In genomic region chr5:120124961-120125360, GRCh38 we compare ENCODE assay signal across 19 cellular contexts.
"Had no signal": no experiment of that assay in that cellular context is flagged by ENCODE, and none has a peak within 500 bp of the region (broad histone marks: within the 10 kb centered on the region; RNA-seq: fewer than 3 reads in every experiment).

No MANE protein-coding gene starts in this region.

- H3K27me3 Mint-ChIP-seq: activated naive CD4-positive, alpha-beta T cell treated with anti-CD3 and anti-CD28 coated beads, Interleukin-2, amount 50 U/mL, for 24 hours had no signal

- H3K36me3 ChIP-seq: breast epithelium, esophagus squamous epithelium, stomach, WERI-Rb-1 had no signal

- H3K4me3 ChIP-seq: breast epithelium, esophagus squamous epithelium, stomach had no signal

- FAIRE-seq: astrocyte, islet of Langerhans had no signal

- DNase-seq: activated CD4-positive, alpha-beta T cell treated with anti-CD3 and anti-CD28 coated beads for 1 hour; activated CD8-positive, alpha-beta memory T cell treated with anti-CD3 and anti-CD28 coated beads for 24 hours; activated CD8-positive, alpha-beta memory T cell treated with anti-CD3 and anti-CD28 coated beads, Interleukin-2, amount 50 U/mL, for 48 hours; activated effector memory CD4-positive, alpha-beta T cell treated with Interleukin-2 at 50 U/mL for 16 hours; activated T-cell treated with anti-CD3 and anti-CD28 coated beads, Interleukin-2, amount 50 U/mL, for 48 hours; dermis blood vessel endothelial cell; effector memory CD4-positive, alpha-beta T cell; esophagus squamous epithelium; mammary epithelial cell; occipital lobe; retina; stimulated activated CD4-positive, alpha-beta T cell treated with anti-CD3 and anti-CD28 coated beads, Interleukin-4, amount 100 ng/mL, for 1 hour; stomach; trophoblast cell; WERI-Rb-1 had no signal

- H3K4me1 ChIP-seq: breast epithelium, esophagus squamous epithelium, stomach had no signal

- H3K4me3 Mint-ChIP-seq: activated naive CD4-positive, alpha-beta T cell treated with anti-CD3 and anti-CD28 coated beads, Interleukin-2, amount 50 U/mL, for 24 hours had no signal

- H3K9me3 ChIP-seq: breast epithelium, esophagus squamous epithelium, stomach had no signal

- H3K27me3 ChIP-seq: breast epithelium, esophagus squamous epithelium, stomach had no signal

- H3K4me1 Mint-ChIP-seq: activated naive CD4-positive, alpha-beta T cell treated with anti-CD3 and anti-CD28 coated beads, Interleukin-2, amount 50 U/mL, for 24 hours had no signal

- H3K27ac ChIP-seq: esophagus squamous epithelium, WERI-Rb-1 had no signal

- H3K36me3 Mint-ChIP-seq: activated naive CD4-positive, alpha-beta T cell treated with anti-CD3 and anti-CD28 coated beads, Interleukin-2, amount 50 U/mL, for 24 hours had no signal

- H3K27ac Mint-ChIP-seq: activated naive CD4-positive, alpha-beta T cell treated with anti-CD3 and anti-CD28 coated beads, Interleukin-2, amount 50 U/mL, for 24 hours had no signal
